ENCODE assay signal across 7 cellular contexts in the genomic region with DNA sequence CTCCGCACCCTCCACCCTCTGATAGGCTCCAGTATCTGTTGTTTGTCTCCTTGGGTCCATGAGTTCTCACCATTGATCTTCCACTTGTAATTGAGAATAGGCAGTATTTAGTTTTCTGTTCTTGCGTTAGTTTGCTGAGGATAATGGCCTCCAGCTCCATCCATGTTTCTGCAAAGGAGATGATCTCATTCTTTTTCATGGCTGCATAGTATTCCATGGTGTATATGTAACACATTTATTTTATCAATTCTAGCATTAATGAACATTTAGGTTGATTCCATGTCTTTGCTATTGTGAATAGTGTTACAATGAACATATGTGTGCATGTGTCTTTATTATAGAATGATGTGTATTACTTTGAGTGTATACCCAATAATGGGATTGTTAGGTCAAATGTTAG.
"Had no signal": no experiment of that assay in that cellular context is flagged by ENCODE, and none has a peak within 500 bp of the region (broad histone marks: within the 10 kb centered on the region; RNA-seq: fewer than 3 reads in every experiment).

No MANE protein-coding gene starts in this region.

- DNase-seq: GDM1, GF-D8 had no signal

- FAIRE-seq: G401.6, GM12878, GM12892, GM18507, GM19239 had no signal

- ATAC-seq: GM12878 had no signal

- H3K4me3 ChIP-seq: GM12878 had no signal
